In genomic region chr15:84648539-84648938, GRCh38 we compare ENCODE assay signal across 18 cellular contexts. TPM values are rescaled to one million over a fixed set of nuclear protein-coding genes. Genes with fewer than 3 reads are reported as not detected.
DNase-seq lines count a peak whose midpoint lies in the region; ATAC-seq and TF ChIP-seq lines count a peak whose summit lies in the region.
"Had no signal": no experiment of that assay in that cellular context is flagged by ENCODE, and none has a peak within 500 bp of the region (broad histone marks: within the 10 kb centered on the region; RNA-seq: fewer than 3 reads in every experiment).

No MANE protein-coding gene starts in this region.

- no peaks in the 10 kb centered on the region for H3K27me3 Mint-ChIP-seq in activated T-cell treated with anti-CD3 and anti-CD28 coated beads, Interleukin-2, amount 50 U/mL, for 72 hours (ENCODE audit: low read depth)
- H3K27me3 Mint-ChIP-seq in T-cell (no peaks in the 10 kb centered on the region), Caco-2 (ENCODE audit: insufficient read depth, unreplicated experiment) (no peaks in the 10 kb centered on the region)

- intact Hi-C loops in sigmoid colon (cut with DNase I): no loop called here
- intact Hi-C loops in Caco-2 (cut with micrococcal nuclease; ENCODE audit: unreplicated experiment): no loop called here
- intact Hi-C loops in ascending aorta (cut with DNase I): no loop called here

- H3K27ac Mint-ChIP-seq in activated T-cell treated with anti-CD3 and anti-CD28 coated beads, Interleukin-2, amount 50 U/mL, for 72 hours: peak overlapping the region; percentile 5
- H3K27ac Mint-ChIP-seq in T-cell: peak overlapping the region; percentile 28 to 65
- H3K27ac Mint-ChIP-seq in Caco-2 (ENCODE audit: unreplicated experiment): no peak overlapping the region

- no peak for TF ChIP-seq EP300 in sigmoid colon (IDR thresholded peaks at IDR 0.05)

- CTCF ChIA-PET in T-cell (lab: Charles Lee) (interaction anchor here in 1 of 2 donors (1.2 kb wide), 1 partner anchor 60 kb away, joined by 3 read pairs; no protein-coding TSS in a partner anchor), Caco-2 (lab: Charles Lee) (no interaction called here)

- H3K9me3 Mint-ChIP-seq in activated T-cell treated with anti-CD3 and anti-CD28 coated beads, Interleukin-2, amount 50 U/mL, for 72 hours: no peaks in the 10 kb centered on the region
- H3K9me3 Mint-ChIP-seq in T-cell: no peaks in the 10 kb centered on the region
- H3K9me3 Mint-ChIP-seq in Caco-2 (ENCODE audit: unreplicated experiment): no peaks in the 10 kb centered on the region
- H3K9me3 Mint-ChIP-seq: natural killer cell had no signal

- H3K36me3 ChIP-seq in sigmoid colon: peaks cover 26 to 92% (median 56%) of the 10 kb centered on the region in 4 donors
- peaks cover 3% of the 10 kb centered on the region for H3K36me3 ChIP-seq in Caco-2 (ENCODE audit: control insufficient read depth, insufficient read depth, low read length)
- H3K36me3 ChIP-seq in ascending aorta: peaks cover 57 to 84% of the 10 kb centered on the region in 2 donors

- TF ChIP-seq POLR2A in sigmoid colon (IDR thresholded peaks at IDR 0.05): no peak

- no peak overlapping the region for H3K4me3 Mint-ChIP-seq in activated T-cell treated with anti-CD3 and anti-CD28 coated beads, Interleukin-2, amount 50 U/mL, for 72 hours
- H3K4me3 Mint-ChIP-seq in T-cell: no peak overlapping the region
- no peak overlapping the region for H3K4me3 Mint-ChIP-seq in Caco-2 (ENCODE audit: unreplicated experiment)
- H3K4me3 Mint-ChIP-seq: natural killer cell had no signal

- no peak for ATAC-seq in activated T-cell treated with anti-CD3 and anti-CD28 coated beads, Interleukin-2, amount 50 U/mL, for 72 hours (replicated peaks in 1 of 2)
- ATAC-seq in T-cell (replicated peaks in 1 of 4): no peak
- ATAC-seq: natural killer cell had no signal

- H3K4me1 Mint-ChIP-seq in activated T-cell treated with anti-CD3 and anti-CD28 coated beads, Interleukin-2, amount 50 U/mL, for 72 hours (ENCODE audit: low read depth): peaks cover 37% of the 10 kb centered on the region
- H3K4me1 Mint-ChIP-seq in T-cell (peaks cover 19 to 36% (median 24%) of the 10 kb centered on the region in 3 donors), Caco-2 (ENCODE audit: low read depth, unreplicated experiment) (peaks cover 16% of the 10 kb centered on the region)

- no peak for TF ChIP-seq CTCF in fibroblast of mammary gland (conservative IDR thresholded peaks at IDR 0.05; ENCODE audit: control insufficient read depth, insufficient read depth, low read depth, low read length)
- no peak for TF ChIP-seq CTCF in sigmoid colon (IDR thresholded peaks at IDR 0.05)
- no peak for TF ChIP-seq CTCF in Caco-2 (IDR thresholded peaks at IDR 0.05; ENCODE audit: insufficient read depth in 1 of 2, low read depth in 1 of 2, low read length in 1 of 2, severe bottlenecking in 1 of 2, unreplicated experiment in 1 of 2)
- no peak for TF ChIP-seq CTCF in ascending aorta (IDR thresholded peaks at IDR 0.05)

- POLR2A ChIA-PET in T-cell (lab: Charles Lee): no interaction called here
- POLR2A ChIA-PET in Caco-2 (lab: Charles Lee): interaction anchor here (0.6 kb wide), 1 partner anchor 11 kb away, joined by 6 read pairs; no protein-coding TSS in a partner anchor

- no peak for DNase-seq in activated T-cell treated with anti-CD3 and anti-CD28 coated beads, Interleukin-2, amount 50 U/mL, for 72 hours
- no peak for DNase-seq in activated T-cell treated with anti-CD3 and anti-CD28 coated beads, Interleukin-2, amount 50 U/mL, for 48 hours
- DNase-seq in T-cell (no peak), fibroblast of mammary gland (ENCODE audit: low read depth) (peak; percentile 60), sigmoid colon (peak; percentile 77), Caco-2 (no peak), ascending aorta (ENCODE audit: low spot score in 2 of 2) (no peak), G401 (ENCODE audit: low spot score) (no peak)
- DNase-seq: ACHN; colonic mucosa; Karpas-422; natural killer cell; NCI-H1694 treated with DMSO at 0.1 percent for 48 hours; OCI-M1; SK-N-SH; stimulated activated CD4-positive, alpha-beta T cell treated with anti-CD3 and anti-CD28 coated beads, Interleukin-2, amount 100 ng/mL, for 24 hours; transverse colon had no signal

- peaks cover 12 to 30% of the 10 kb centered on the region in 2 donors for H3K36me3 Mint-ChIP-seq in activated T-cell treated with anti-CD3 and anti-CD28 coated beads, Interleukin-2, amount 50 U/mL, for 72 hours (ENCODE audit: insufficient read depth in 2 of 2)
- H3K36me3 Mint-ChIP-seq in T-cell: peaks cover 38% of the 10 kb centered on the region
- H3K36me3 Mint-ChIP-seq in Caco-2 (ENCODE audit: insufficient read depth, unreplicated experiment): peaks cover 63% of the 10 kb centered on the region

- in situ Hi-C loops in G401 (cut with HindIII; ENCODE audit: low sequenced_read_pairs): no loop called here

- H3K4me1 ChIP-seq in sigmoid colon (peaks cover 0 to 30% (median 15%) of the 10 kb centered on the region in 4 donors), Caco-2 (0 out of 2 replicates have a peak, but pooled peaks cover 4% of the 10 kb centered on the region), ascending aorta (peaks cover 9 to 22% of the 10 kb centered on the region in 2 donors)

- H3K27me3 ChIP-seq in sigmoid colon (no peaks in the 10 kb centered on the region), Caco-2 (replicated peaks; ENCODE audit: control insufficient read depth, insufficient read depth, low read length) (no peaks in the 10 kb centered on the region), ascending aorta (no peaks in the 10 kb centered on the region)
- H3K27me3 ChIP-seq: colonic mucosa, transverse colon had no signal

- no peak overlapping the region for H3K27ac ChIP-seq in sigmoid colon
- H3K27ac ChIP-seq in ascending aorta: peak overlapping the region in 1 of 2 donors; percentile 33
- H3K27ac ChIP-seq: colonic mucosa, transverse colon, VCaP had no signal

- BruUV-seq in Caco-2 (replicated peaks; lab: Mats Ljungman, UMichigan): no TSS peak

- 61 to 87% methylated on average over 3 of the region's 3 CpGs for WGBS in sigmoid colon, 2 donors

- H3K4me3 ChIP-seq in fibroblast of mammary gland (ENCODE audit: control insufficient read depth, low read depth, low read length): no peak overlapping the region
- no peak overlapping the region for H3K4me3 ChIP-seq in sigmoid colon
- no peak overlapping the region for H3K4me3 ChIP-seq in Caco-2 (ENCODE audit: low read depth, low read length)
- H3K4me3 ChIP-seq in ascending aorta: no peak overlapping the region
- H3K4me3 ChIP-seq: colonic mucosa, transverse colon had no signal

- H3K9me3 ChIP-seq in sigmoid colon (no peaks in the 10 kb centered on the region), Caco-2 (no peaks in the 10 kb centered on the region), ascending aorta (no peaks in the 10 kb centered on the region)
- H3K9me3 ChIP-seq: colonic mucosa, SK-N-SH, transverse colon had no signal

RNA-seq across cellular contexts. Expression of gene WDR73, which starts 5.5 kb away (rescaled TPM):
- 10 to 100 TPM; 16.1 to 16.7 TPM for total RNA-seq in activated T-cell treated with anti-CD3 and anti-CD28 coated beads, Interleukin-2, amount 50 U/mL, for 72 hours
- total RNA-seq in T-cell: 10 to 100 TPM; 24.4 to 39.0 (median 36.3) TPM
- total RNA-seq in sigmoid colon: 10 to 100 TPM; 16.8 to 22.7 (median 19.2) TPM
- 10 to 100 TPM in 2 of 3 donors, 1 to 10 TPM in 1; 6.7 to 18.7 (median 10.8) TPM for polyA plus RNA-seq in sigmoid colon
- 32.5 and 32.7 TPM in 2 replicates for total RNA-seq in Caco-2 (2022)
- 29.5 TPM for total RNA-seq in ascending aorta
- 55.7 and 60.4 TPM in 2 replicates for total RNA-seq in G401 (2014; rRNA removed; shearing (Covaris generic))

RNA-seq across cellular contexts. Expression of gene NMB, which starts 9.5 kb away (rescaled TPM):
- 1 to 10 TPM; 3.6 to 4.0 TPM for total RNA-seq in activated T-cell treated with anti-CD3 and anti-CD28 coated beads, Interleukin-2, amount 50 U/mL, for 72 hours
- total RNA-seq in T-cell (1 to 10 TPM; 1.3 to 3.5 (median 2.9) TPM), sigmoid colon (1 to 10 TPM; 3.0 to 8.9 (median 8.0) TPM), Caco-2 (2022) (7.5 and 8.6 TPM in 2 replicates), ascending aorta (18.8 TPM)
- 1 to 10 TPM in 2 of 3 donors, under 1 TPM in 1; 0.69 to 8.2 (median 1.2) TPM for polyA plus RNA-seq in sigmoid colon
- total RNA-seq in G401 (2014; rRNA removed; shearing (Covaris generic)): 4.5 and 5.6 TPM in 2 replicates

RNA-seq across cellular contexts. Expression of gene ZSCAN2, which starts 47.7 kb away (rescaled TPM):
- 10 to 100 TPM in 1 of 2 donors, 1 to 10 TPM in 1; 9.8 to 12.6 TPM for total RNA-seq in activated T-cell treated with anti-CD3 and anti-CD28 coated beads, Interleukin-2, amount 50 U/mL, for 72 hours
- total RNA-seq in T-cell (10 to 100 TPM in 3 of 5 donors, 1 to 10 TPM in 2; 7.6 to 15.5 (median 12.5) TPM), sigmoid colon (10 to 100 TPM in 1 of 4 donors, 1 to 10 TPM in 3; 4.2 to 17.0 (median 6.8) TPM), Caco-2 (2022) (12.7 and 12.9 TPM in 2 replicates), ascending aorta (4.6 TPM)
- 1 to 10 TPM; 2.4 to 6.9 (median 4.2) TPM for polyA plus RNA-seq in sigmoid colon
- total RNA-seq in G401 (2014; rRNA removed; shearing (Covaris generic)): 11.9 and 17.6 TPM in 2 replicates

Comparison
In these comparisons a context has a peak if more than half of its experiments do, and no peak if none do; other contexts are left out.
1. DNase-seq: peak in fibroblast of mammary gland (single experiment) and sigmoid colon (single experiment); none in activated T-cell treated with anti-CD3 and anti-CD28 coated beads, Interleukin-2, amount 50 U/mL, for 72 hours (0 of 2), activated T-cell treated with anti-CD3 and anti-CD28 coated beads, Interleukin-2, amount 50 U/mL, for 48 hours (0 of 2), T-cell (0 of 34), Caco-2 (0 of 2), ascending aorta (0 of 2) and G401 (single experiment).